Comparison of ENCODE assay signal across 36 cellular contexts in the genomic region with DNA sequence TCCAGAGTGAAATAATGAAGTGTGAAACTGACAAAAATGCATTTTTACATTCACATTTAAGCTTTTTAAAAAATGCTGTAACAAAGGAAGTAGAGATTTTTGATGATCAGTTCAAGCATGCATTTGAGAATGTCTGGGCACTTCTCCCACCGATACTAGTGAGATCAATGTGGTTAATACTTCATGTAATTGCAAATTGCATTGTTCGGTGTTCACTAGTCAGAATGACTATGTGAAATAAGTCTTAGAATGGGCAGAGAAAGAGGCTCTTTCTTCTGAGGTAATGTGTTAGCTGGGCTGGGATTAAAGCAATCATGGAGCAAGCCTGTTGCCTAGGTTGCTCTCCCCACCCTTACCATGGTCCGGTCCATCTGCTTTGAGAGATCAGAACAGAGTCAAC.
"Had no signal": no experiment of that assay in that cellular context is flagged by ENCODE, and none has a peak within 500 bp of the region (broad histone marks: within the 10 kb centered on the region; RNA-seq: fewer than 3 reads in every experiment).

No MANE protein-coding gene starts in this region.

- H3K9me3 ChIP-seq: MG63 had no signal

- H3K27me3 ChIP-seq: MG63 had no signal

- DNase-seq: Karpas-422, Kasumi-1, MG63, MM.1S, MV-4-11, NCI-H1048, NCI-H1092, NCI-H1092 treated with DMSO at 0.1 percent for 48 hours, NCI-H1105, NCI-H1105 treated with DMSO at 0.1 percent for 48 hours, NCI-H1417, NCI-H1417 treated with DMSO at 0.1 percent for 48 hours, NCI-H1436, NCI-H1436 treated with DMSO at 0.1 percent for 48 hours, NCI-H146, NCI-H1694, NCI-H1694 treated with DMSO at 0.1 percent for 48 hours, NCI-H187, NCI-H187 treated with DMSO at 0.1 percent for 48 hours, NCI-H1930, NCI-H2029, NCI-H2029 treated with DMSO at 0.1 percent for 48 hours, NCI-H2081, NCI-H2081 treated with DMSO at 0.1 percent for 48 hours, NCI-H2107, NCI-H2171, NCI-H2171 treated with DMSO at 0.1 percent for 48 hours, NCI-H2227 treated with DMSO at 0.1 percent for 48 hours, NCI-H226, NCI-H345, NCI-H446, NCI-H446 treated with DMSO at 0.1 percent for 48 hours, NCI-H510A, NCI-H510A treated with DMSO at 0.1 percent for 48 hours, NCI-H524, NCI-H524 treated with DMSO at 0.1 percent for 48 hours had no signal

- H3K36me3 ChIP-seq: MG63 had no signal

- H3K4me3 ChIP-seq: MG63 had no signal
